ENCODE assay signal across 22 cellular contexts in genomic region chr18:39796413-39796812, GRCh38.
DNase-seq lines count a peak whose midpoint lies in the region; ATAC-seq, FAIRE-seq and TF ChIP-seq lines count a peak whose summit lies in the region.
"Had no signal": no experiment of that assay in that cellular context is flagged by ENCODE, and none has a peak within 500 bp of the region (broad histone marks: within the 10 kb centered on the region; RNA-seq: fewer than 3 reads in every experiment).

No MANE protein-coding gene starts in this region.

- no peaks in the 10 kb centered on the region for H3K36me3 ChIP-seq in Loucy (ENCODE audit: insufficient read depth, low read length)
- no peaks in the 10 kb centered on the region for H3K36me3 ChIP-seq in HepG2 (replicated peaks in 1 of 2; ENCODE audit: control insufficient read depth in 1 of 2, insufficient read depth in 2 of 2, low read length in 2 of 2)
- H3K36me3 ChIP-seq: SJSA1, transverse colon had no signal

- H3K9me2 ChIP-seq in Loucy (replicated peaks; ENCODE audit: low read depth, low read length), result no peaks in the 10 kb centered on the region

- peaks cover 5% of the 10 kb centered on the region; the same call in 1 of the 2 replicates for H3F3A ChIP-seq in Loucy (ENCODE audit: low read depth)

- TF ChIP-seq EP300 in HepG2 (IDR thresholded peaks at IDR 0.05; ENCODE audit: low read depth in 2 of 2, low read length in 2 of 2) (no peak), HepG2 (CRISPR knock-in tag; IDR thresholded peaks at IDR 0.05; ENCODE audit: borderline replicate concordance) (no peak)

- POLR2A ChIA-PET in HepG2 (lab: Yijun Ruan, JAX), result no interaction called here

- H4K20me1 ChIP-seq in Loucy (ENCODE audit: insufficient read depth, low read length, poor library complexity, severe bottlenecking) (no peaks in the 10 kb centered on the region), HepG2 (ENCODE audit: insufficient read depth, low read length) (no peaks in the 10 kb centered on the region)

- peaks cover 9% of the 10 kb centered on the region for H3K9me3 ChIP-seq in Loucy (ENCODE audit: insufficient read depth, low read depth, low read length)
- no peaks in the 10 kb centered on the region for H3K9me3 ChIP-seq in HepG2 (ENCODE audit: low read length)
- H3K9me3 ChIP-seq: transverse colon had no signal

- CTCF ChIA-PET in HepG2 (lab: Yijun Ruan, JAX; ENCODE audit: low intra/inter-chr PET ratio, low total read pairs), result no interaction called here

- DNase-seq in choroid plexus epithelial cell (ENCODE audit: low read depth), result peak; percentile 42
- DNase-seq in HepG2 (ENCODE audit: low spot score), result peak; percentile 16
- DNase-seq in NOMO-1 treated with dmso at 0.1 percent for 144 hours (lab: John Stamatoyannopoulos, UW; ENCODE audit: unreplicated experiment), result no peak
- DNase-seq: activated CD4-positive, CD25-positive, alpha-beta regulatory T cell treated with anti-CD3 and anti-CD28 coated beads, Interleukin-2, amount 50 U/mL, for 72 hours; EL; endodermal cell; hypothalamus; kidney; MV-4-11; NCI-H2081; NCI-H524; posterior cingulate gyrus; transverse colon had no signal

- H3K27me3 ChIP-seq in Loucy (ENCODE audit: insufficient read depth, low read length, poor library complexity, severe bottlenecking) (no peaks in the 10 kb centered on the region), HepG2 (ENCODE audit: control insufficient read depth in 1 of 2, insufficient read depth in 2 of 2, low read length in 2 of 2) (no peaks in the 10 kb centered on the region; a peak in 1 of 5 replicates)
- H3K27me3 ChIP-seq: SJSA1, transverse colon had no signal

- FAIRE-seq in HepG2 (lab: Jason Lieb, UNC), result no peak
- FAIRE-seq: GM18507, kidney had no signal

- no peak overlapping the region for H3K4me2 ChIP-seq in Loucy (ENCODE audit: low read depth, low read length, poor library complexity, severe bottlenecking)
- H3K4me2 ChIP-seq in HepG2 (ENCODE audit: low read depth, low read length), result peak overlapping the region; percentile 50

- peak overlapping the region; percentile 43 for H3K4me3 ChIP-seq in Loucy (ENCODE audit: low read length, poor library complexity, severe bottlenecking)
- H3K4me3 ChIP-seq in choroid plexus epithelial cell (ENCODE audit: low read depth, low read length), result no peak overlapping the region
- H3K4me3 ChIP-seq in HepG2 (replicated peaks in 1 of 3; ENCODE audit: insufficient read depth in 1 of 3, low read depth in 2 of 3, low read length in 3 of 3), result no peak overlapping the region; a peak in 1 of 6 replicates
- H3K4me3 ChIP-seq: GM23338, SJSA1, transverse colon had no signal

- H3K9ac ChIP-seq in Loucy (ENCODE audit: low read depth, low read length, poor library complexity, severe bottlenecking), result no peak overlapping the region
- no peak overlapping the region for H3K9ac ChIP-seq in HepG2 (ENCODE audit: insufficient read depth, low read depth, low read length)

- no peak for TF ChIP-seq RAD21 in HepG2 (CRISPR knock-in tag; IDR thresholded peaks at IDR 0.05)

- in situ Hi-C loops in HepG2 (cut with HindIII; ENCODE audit: extremely low pct_ligation_motif_present, low pct_unique_long_range_greater_than_20kb), result no loop called here

- intact Hi-C loops in HepG2 (cut with micrococcal nuclease; ENCODE audit: unreplicated experiment), result loop anchor here (10.0 kb wide), 1 partner anchor 162 kb away; no protein-coding TSS in a partner anchor

- H3K79me2 ChIP-seq in Loucy (ENCODE audit: insufficient read depth, low read length) (no peaks in the 10 kb centered on the region), HepG2 (ENCODE audit: insufficient read depth, low read length) (peaks cover 30% of the 10 kb centered on the region)

- H3K4me1 ChIP-seq in Loucy (ENCODE audit: insufficient read depth, low read length, poor library complexity, severe bottlenecking) (no peaks in the 10 kb centered on the region), HepG2 (ENCODE audit: insufficient read depth, low read length) (peaks cover 38% of the 10 kb centered on the region)
- H3K4me1 ChIP-seq: SJSA1, transverse colon had no signal

- TF ChIP-seq CTCF in Loucy (conservative IDR thresholded peaks at IDR 0.05; ENCODE audit: low read length), result no peak
- TF ChIP-seq CTCF in choroid plexus epithelial cell (conservative IDR thresholded peaks at IDR 0.05; ENCODE audit: low read depth, low read length), result no peak
- TF ChIP-seq CTCF in HepG2 (CRISPR knock-in tag; IDR thresholded peaks at IDR 0.05), result no peak

- H2AFZ ChIP-seq in Loucy (ENCODE audit: low read length) (no peak overlapping the region), HepG2 (ENCODE audit: low read length) (no peak overlapping the region)
- H2AFZ ChIP-seq: GM23338 had no signal

- ATAC-seq in GM18868 (IDR thresholded peaks at IDR 0.05; ENCODE audit: unreplicated experiment), result peak; percentile 51
- ATAC-seq in HepG2, result no peak
- ATAC-seq in HG02798 (IDR thresholded peaks at IDR 0.05; ENCODE audit: poor library complexity, unreplicated experiment), result no peak
- no peak for ATAC-seq in GM18873 (IDR thresholded peaks at IDR 0.05; ENCODE audit: low FRiP score, unreplicated experiment)
- ATAC-seq: activated naive CD4-positive, alpha-beta T cell treated with anti-CD3 and anti-CD28 coated beads, Interleukin-2, amount 50 U/mL, for 72 hours; GM23338; natural killer cell treated with Interleukin-12 subunit alpha and Interleukin-12 subunit beta and Interleukin-15 and Interleukin-18, amount 100 ng/mL, for 72 hours had no signal

- no TSS peak for BruUV-seq in HepG2 (replicated peaks; lab: Mats Ljungman, UMichigan)

- WGBS in HepG2 (ENCODE audit: low lambda C conversion rate), result 83% methylated on average over 3 of the region's 3 CpGs

- TF ChIP-seq POLR2A in HepG2 (IDR thresholded peaks at IDR 0.05; ENCODE audit: insufficient read depth in 1 of 2, low read depth in 2 of 2, low read length in 2 of 2), result no peak

- no peak overlapping the region for H3K27ac ChIP-seq in HepG2 (ENCODE audit: extremely low read length, insufficient read depth, low read length)
- H3K27ac ChIP-seq: SJSA1, transverse colon had no signal

TF ChIP-seq in HepG2, 621 proteins besides CTCF, POLR2A, EP300 and RAD21:
- TF ChIP-seq RAD51 (IDR thresholded peaks at IDR 0.05; ENCODE audit: borderline replicate concordance), result peak; percentile 15; the same call in 1 of the 2 replicates
- TF ChIP-seq SAP130 (CRISPR knock-in tag; IDR thresholded peaks at IDR 0.05; ENCODE audit: low read depth), result 0 out of 2 replicates have a peak, but pooled peaks have one; percentile 11
- TF ChIP-seq IRF2 (CRISPR knock-in tag; IDR thresholded peaks at IDR 0.05), result peak; percentile 62; the same call in 1 of the 2 replicates
- no peak for TF ChIP-seq ZNF251 (CRISPR knock-in tag; IDR thresholded peaks at IDR 0.05)
- TF ChIP-seq HNF4A (CRISPR knock-in tag; IDR thresholded peaks at IDR 0.05), result peak; percentile 37; the same call in 1 of the 2 replicates
- no peak for TF ChIP-seq ZNF775 (CRISPR knock-in tag; IDR thresholded peaks at IDR 0.05; ENCODE audit: borderline replicate concordance)
